Comparison of ENCODE assay signal across 10 cellular contexts in the genomic region with DNA sequence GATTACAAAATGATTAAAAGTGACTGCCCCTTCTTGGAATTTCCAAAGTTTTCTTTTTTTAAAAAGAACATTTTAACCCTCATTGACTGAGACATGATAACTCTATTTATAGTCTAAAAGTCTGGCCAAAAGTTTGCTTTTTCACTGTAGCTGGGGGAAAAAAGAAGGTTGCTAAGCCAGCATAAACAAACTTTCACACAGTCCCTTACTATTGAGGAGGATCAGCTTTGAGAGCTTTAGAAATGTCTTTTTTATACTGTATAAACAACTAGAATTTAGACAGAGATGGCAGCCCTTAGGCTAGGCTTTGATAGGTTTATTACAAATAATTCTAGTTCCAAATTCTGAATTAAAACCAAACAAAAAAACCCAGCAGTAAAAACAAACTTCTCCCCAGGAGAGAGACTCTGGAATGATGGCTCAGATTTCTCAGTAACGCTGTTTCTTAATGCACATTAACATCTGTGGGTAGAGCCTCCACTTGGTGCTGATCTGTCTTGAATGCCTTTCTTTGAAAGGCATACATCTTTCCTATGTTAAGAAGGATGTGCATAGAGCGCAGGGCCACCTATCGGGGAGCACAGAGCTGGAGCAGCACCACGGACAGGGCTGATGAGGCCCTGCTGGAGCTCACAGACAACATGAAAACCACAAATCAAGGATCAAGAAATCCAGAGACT.
DNase-seq lines count a peak whose midpoint lies in the region; TF ChIP-seq lines count a peak whose summit lies in the region.
"Had no signal": no experiment of that assay in that cellular context is flagged by ENCODE, and none has a peak within 500 bp of the region (broad histone marks: within the 10 kb centered on the region; RNA-seq: fewer than 3 reads in every experiment).

No MANE protein-coding gene starts in this region.

- H3K4me1 ChIP-seq in PC-9 (replicated peaks; ENCODE audit: insufficient read depth), result peaks cover 59% of the 10 kb centered on the region

- peak; percentile 20 for TF ChIP-seq CTCF in AG09309 (IDR thresholded peaks at IDR 0.05; ENCODE audit: control insufficient read depth, insufficient read depth, low read depth, low read length, missing control alignments)
- peak; percentile 40 for TF ChIP-seq CTCF in astrocyte of the cerebellum (IDR thresholded peaks at IDR 0.05; ENCODE audit: low read depth, low read length, missing control alignments)
- TF ChIP-seq CTCF in PC-9 (conservative IDR thresholded peaks at IDR 0.05), result no peak
- no peak for TF ChIP-seq CTCF in lower leg skin (IDR thresholded peaks at IDR 0.05)

- H3K4me3 ChIP-seq in AG09309 (ENCODE audit: control insufficient read depth, low read depth, low read length) (no peak overlapping the region), astrocyte of the cerebellum (ENCODE audit: low read depth, low read length) (no peak overlapping the region), PC-9 (no peak overlapping the region), lower leg skin (ENCODE audit: low read depth, poor library complexity, severe bottlenecking) (no peak overlapping the region)

- H3K79me2 ChIP-seq in PC-9 (ENCODE audit: low read depth), result no peaks in the 10 kb centered on the region

- no peaks in the 10 kb centered on the region for H4K20me1 ChIP-seq in PC-9 (ENCODE audit: insufficient read depth)

- intact Hi-C loops in PC-9 (cut with micrococcal nuclease; ENCODE audit: unreplicated experiment), result no loop called here
- intact Hi-C loops in lower leg skin (cut with DNase I; ENCODE audit: low total_unique reads), result no loop called here

- POLR2A ChIA-PET in HEK293T (lab: Yijun Ruan, JAX) (no interaction called here), PC-9 (lab: Charles Lee; ENCODE audit: unreplicated experiment) (interaction anchor here (0.6 kb wide), 1 partner anchor 43 kb away, joined by 4 read pairs; no protein-coding TSS in a partner anchor)

- H3K9me2 ChIP-seq in PC-9 (ENCODE audit: insufficient read depth), result no peaks in the 10 kb centered on the region

- H3K9me3 ChIP-seq in PC-9 (ENCODE audit: insufficient read depth, low read depth), result no peaks in the 10 kb centered on the region
- H3K9me3 ChIP-seq: neutrophil had no signal

- no TSS peak for BruUV-seq in PC-9 (replicated peaks; lab: Mats Ljungman, UMichigan)

- H3K27me3 ChIP-seq in PC-9 (ENCODE audit: insufficient read depth, low read depth), result no peaks in the 10 kb centered on the region
- H3K27me3 ChIP-seq: neutrophil had no signal

- no peaks in the 10 kb centered on the region for H3K36me3 ChIP-seq in PC-9 (ENCODE audit: low read depth)
- H3K36me3 ChIP-seq: neutrophil had no signal

- 48 to 56% methylated on average over 4 of the region's 4 CpGs for WGBS in lower leg skin, 2 donors

- TF ChIP-seq POLR2A in lower leg skin (IDR thresholded peaks at IDR 0.05), result no peak

- H3K4me2 ChIP-seq in PC-9, result no peak overlapping the region

- H2AFZ ChIP-seq in PC-9, result no peak overlapping the region

- CTCF ChIA-PET in HEK293T (lab: Yijun Ruan, JAX) (interaction anchor here (0.7 kb wide), 1 partner anchor 166 kb away, joined by 4 read pairs; no protein-coding TSS in a partner anchor), PC-9 (lab: Charles Lee) (interaction anchor here (0.6 kb wide), 1 partner anchor 93 kb away, joined by 3 read pairs; no protein-coding TSS in a partner anchor)

- DNase-seq in AG09309 (ENCODE audit: low read depth), result no peak
- peak; percentile 57 for DNase-seq in HEK293T (ENCODE audit: extremely low spot score)
- peak; percentile 55 for DNase-seq in astrocyte of the cerebellum (ENCODE audit: low read depth)
- DNase-seq in islet precursor cell, result peak; percentile 80
- DNase-seq in PC-9, result no peak
- DNase-seq in NCI-H524 treated with DMSO at 0.1 percent for 48 hours (lab: John Stamatoyannopoulos, UW), result no peak
- no peak for DNase-seq in lower leg skin (ENCODE audit: low spot score in 2 of 2)
- no peak for DNase-seq in putamen (ENCODE audit: low spot score)
- DNase-seq: trophoblast cell had no signal

- peaks cover 30% of the 10 kb centered on the region for H3F3A ChIP-seq in PC-9 (ENCODE audit: insufficient read depth, low read depth)

- no peak overlapping the region for H3K27ac ChIP-seq in PC-9
- H3K27ac ChIP-seq: neutrophil had no signal

- in situ Hi-C loops in astrocyte of the cerebellum (cut with HindIII; ENCODE audit: low sequenced_read_pairs), result no loop called here

TF ChIP-seq in HEK293T, 16 proteins besides CTCF, POLR2A, EP300 and RAD21:
- TF ChIP-seq CTBP1 (IDR thresholded peaks at IDR 0.05; ENCODE audit: borderline replicate concordance) (0 out of 2 replicates have a peak, but pooled peaks have one; percentile 18), NFRKB (IDR thresholded peaks at IDR 0.05) (no peak)
- TF ChIP-seq, protein P1, sequence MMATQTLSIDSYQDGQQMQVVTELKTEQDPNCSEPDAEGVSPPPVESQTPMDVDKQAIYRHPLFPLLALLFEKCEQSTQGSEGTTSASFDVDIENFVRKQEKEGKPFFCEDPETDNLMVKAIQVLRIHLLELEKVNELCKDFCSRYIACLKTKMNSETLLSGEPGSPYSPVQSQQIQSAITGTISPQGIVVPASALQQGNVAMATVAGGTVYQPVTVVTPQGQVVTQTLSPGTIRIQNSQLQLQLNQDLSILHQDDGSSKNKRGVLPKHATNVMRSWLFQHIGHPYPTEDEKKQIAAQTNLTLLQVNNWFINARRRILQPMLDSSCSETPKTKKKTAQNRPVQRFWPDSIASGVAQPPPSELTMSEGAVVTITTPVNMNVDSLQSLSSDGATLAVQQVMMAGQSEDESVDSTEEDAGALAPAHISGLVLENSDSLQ (IDR thresholded peaks at IDR 0.05), result no peak

Comparison
In these comparisons a context has a peak if more than half of its experiments do, and no peak if none do; other contexts are left out.
1. DNase-seq: peak in HEK293T (single experiment), astrocyte of the cerebellum (single experiment) and islet precursor cell (single experiment); none in AG09309 (single experiment), PC-9 (0 of 2), NCI-H524 treated with DMSO at 0.1 percent for 48 hours (single experiment), lower leg skin (0 of 2) and putamen (single experiment).
2. CTCF ChIP-seq: peak in AG09309 (single experiment) and astrocyte of the cerebellum (single experiment); none in PC-9 (single experiment) and lower leg skin (0 of 3).